ENCODE assay signal across 38 cellular contexts in genomic region chr2:233792720-233793119, GRCh38. TPM values are rescaled to one million over a fixed set of nuclear protein-coding genes. Genes with fewer than 3 reads are reported as not detected.
"Had no signal": no experiment of that assay in that cellular context is flagged by ENCODE, and none has a peak within 500 bp of the region (broad histone marks: within the 10 kb centered on the region; RNA-seq: fewer than 3 reads in every experiment).

No MANE protein-coding gene starts in this region.

- H3K36me3 ChIP-seq: cardiac muscle cell, MG63, Peyer's patch, SJSA1 had no signal

- H3K27me3 ChIP-seq: cardiac muscle cell, MG63, Peyer's patch, SJSA1 had no signal

- ATAC-seq: activated T-cell treated with anti-CD3 and anti-CD28 coated beads, Interleukin-2, amount 50 U/mL, for 72 hours; activated T-helper 17 cell treated with anti-CD3 and anti-CD28 coated beads, Interleukin-2, amount 50 U/mL, for 72 hours; PC-3 had no signal

- H3K9me3 ChIP-seq: MG63, Peyer's patch, SJSA1 had no signal

- H3K27ac ChIP-seq: cardiac muscle cell, Peyer's patch, SJSA1, VCaP had no signal

- H3K4me1 ChIP-seq: Peyer's patch, SJSA1 had no signal

- H3K4me3 ChIP-seq: cardiac muscle cell, MG63, Peyer's patch, SJSA1 had no signal

- DNase-seq: activated B cell treated with CpG ODN at 0.5 μM for 24 hours; activated CD4-positive, alpha-beta memory T cell treated with anti-CD3 and anti-CD28 coated beads for 36 hours; activated CD4-positive, alpha-beta T cell treated with anti-CD3 and anti-CD28 coated beads for 4 hours; activated CD4-positive, alpha-beta T cell treated with anti-CD3 and anti-CD28 coated beads, Interleukin-2, amount 50 U/mL, for 1 hour; activated CD4-positive, CD25-positive, alpha-beta regulatory T cell treated with anti-CD3 and anti-CD28 coated beads, Interleukin-2, amount 50 U/mL, for 72 hours; activated naive CD4-positive, alpha-beta T cell; activated naive CD4-positive, alpha-beta T cell treated with anti-CD3 and anti-CD28 coated beads, Interleukin-2, amount 50 U/mL, for 16 hours; activated naive CD8-positive, alpha-beta T cell treated with anti-CD3 and anti-CD28 coated beads for 36 hours; activated T-cell treated with anti-CD3 and anti-CD28 coated beads, Interleukin-2, amount 50 U/mL, for 1 hour; activated T-cell treated with anti-CD3 and anti-CD28 coated beads, Interleukin-2, amount 50 U/mL, for 72 hours; amniotic stem cell; Karpas-422; KBM-7; MG63; NCI-H1048; NCI-H1105 treated with DMSO at 0.1 percent for 48 hours; NCI-H1436; NCI-H1694; NCI-H1930; NCI-H2081 treated with DMSO at 0.1 percent for 48 hours; NCI-H226; NCI-H446 treated with DMSO at 0.1 percent for 48 hours; NCI-H524; NCI-H69; NCI-H82; PC-3; Peyer's patch; RPMI8226; SHP77 treated with DMSO at 0.1 percent for 48 hours; SW 1271; T-helper 1 cell; T-helper 2 cell; T-helper 9 cell had no signal

RNA-seq across cellular contexts. Expression of gene MROH2A, which starts 14.6 kb away (rescaled TPM):
- total RNA-seq: activated B cell treated with CpG ODN at 0.5 μM for 24 hours; activated CD4-positive, alpha-beta memory T cell treated with anti-CD3 and anti-CD28 coated beads for 36 hours; activated naive CD8-positive, alpha-beta T cell treated with anti-CD3 and anti-CD28 coated beads for 36 hours; activated T-cell treated with anti-CD3 and anti-CD28 coated beads, Interleukin-2, amount 50 U/mL, for 72 hours; activated T-helper 17 cell treated with anti-CD3 and anti-CD28 coated beads, Interleukin-2, amount 50 U/mL, for 72 hours; aorta; PC-3; SJSA1 had no signal
- polyA plus RNA-seq: aorta, cardiac muscle cell had no signal

RNA-seq across cellular contexts. Expression of gene UGT1A1, which starts 32.6 kb away (rescaled TPM):
- total RNA-seq: activated B cell treated with CpG ODN at 0.5 μM for 24 hours; activated CD4-positive, alpha-beta memory T cell treated with anti-CD3 and anti-CD28 coated beads for 36 hours; activated naive CD8-positive, alpha-beta T cell treated with anti-CD3 and anti-CD28 coated beads for 36 hours; activated T-cell treated with anti-CD3 and anti-CD28 coated beads, Interleukin-2, amount 50 U/mL, for 72 hours; activated T-helper 17 cell treated with anti-CD3 and anti-CD28 coated beads, Interleukin-2, amount 50 U/mL, for 72 hours; aorta; cardiac muscle cell; SJSA1 had no signal
- polyA plus RNA-seq: cardiac muscle cell had no signal
